19 cellular contexts compared by ENCODE assay signal in the genomic region with DNA sequence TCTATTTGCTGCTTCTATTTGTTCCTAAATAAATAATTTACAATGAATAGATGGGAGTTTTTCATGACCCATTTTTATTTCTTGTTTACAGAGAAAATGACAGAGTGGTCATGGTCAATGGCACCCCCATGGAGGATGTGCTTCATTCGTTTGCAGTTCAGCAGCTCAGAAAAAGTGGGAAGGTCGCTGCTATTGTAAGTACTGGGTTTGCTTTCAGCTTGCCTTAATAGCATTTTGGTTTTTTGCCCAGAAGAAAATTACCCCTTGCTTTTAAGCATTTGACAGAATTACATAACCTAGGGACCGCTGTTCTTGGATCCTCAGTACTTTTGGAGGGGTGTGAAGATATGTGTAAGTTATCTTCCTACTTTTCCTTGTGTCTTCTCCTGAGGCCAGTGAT. TPM values are rescaled to one million over a fixed set of nuclear protein-coding genes. Genes with fewer than 3 reads are reported as not detected.
DNase-seq lines count a peak whose midpoint lies in the region; ATAC-seq and TF ChIP-seq lines count a peak whose summit lies in the region.
"Had no signal": no experiment of that assay in that cellular context is flagged by ENCODE, and none has a peak within 500 bp of the region (broad histone marks: within the 10 kb centered on the region; RNA-seq: fewer than 3 reads in every experiment).

No MANE protein-coding gene starts in this region.

- no peak overlapping the region for H2AFZ ChIP-seq in GM23338

- H3F3A ChIP-seq in GM23338 (replicated peaks; ENCODE audit: low read depth) = 0 out of 2 replicates have a peak, but pooled peaks cover 9% of the 10 kb centered on the region

- H3K4me1 Mint-ChIP-seq in GM23338 = no peaks in the 10 kb centered on the region
- H3K4me1 Mint-ChIP-seq in activated CD8-positive, alpha-beta T cell treated with anti-CD3 and anti-CD28 coated beads for 36 hours (ENCODE audit: low read depth) = no peaks in the 10 kb centered on the region
- no peaks in the 10 kb centered on the region for H3K4me1 Mint-ChIP-seq in naive thymus-derived CD4-positive, alpha-beta T cell
- H3K4me1 Mint-ChIP-seq: CD8-positive, alpha-beta memory T cell; H9 had no signal

- H3K9me3 ChIP-seq in naive thymus-derived CD4-positive, alpha-beta T cell (ENCODE audit: control insufficient read depth in 2 of 3, low read length in 3 of 3) = no peaks in the 10 kb centered on the region
- H3K9me3 ChIP-seq: BLaER1, MG63, SJSA1 had no signal

- H3K36me3 Mint-ChIP-seq in GM23338 (ENCODE audit: low read depth) = peaks cover 45% of the 10 kb centered on the region
- no peaks in the 10 kb centered on the region for H3K36me3 Mint-ChIP-seq in activated CD8-positive, alpha-beta T cell treated with anti-CD3 and anti-CD28 coated beads for 36 hours (ENCODE audit: low read depth)
- H3K36me3 Mint-ChIP-seq in naive thymus-derived CD4-positive, alpha-beta T cell = peaks cover 0 to 21% (median 9%) of the 10 kb centered on the region in 5 donors
- H3K36me3 Mint-ChIP-seq: CD8-positive, alpha-beta memory T cell had no signal

- no peak overlapping the region for H3K4me3 Mint-ChIP-seq in GM23338
- H3K4me3 Mint-ChIP-seq in activated CD8-positive, alpha-beta T cell treated with anti-CD3 and anti-CD28 coated beads for 36 hours = no peak overlapping the region
- no peak overlapping the region for H3K4me3 Mint-ChIP-seq in naive thymus-derived CD4-positive, alpha-beta T cell
- H3K4me3 Mint-ChIP-seq: CD8-positive, alpha-beta memory T cell; H9; T-helper 2 cell treated with Interferon-gamma antibody and Interleukin-4, amounts not matched to agents 5 μg/mL and 100 μg/mL, for 36 hours had no signal

- no peak for TF ChIP-seq CTCF in GM23338 (conservative IDR thresholded peaks at IDR 0.05; ENCODE audit: low read depth in 2 of 2)
- no peak for TF ChIP-seq CTCF in activated CD8-positive, alpha-beta T cell treated with anti-CD3 and anti-CD28 coated beads for 36 hours (IDR thresholded peaks at IDR 0.05)

- no peaks in the 10 kb centered on the region for H3K4me1 ChIP-seq in GM23338 (ENCODE audit: insufficient read depth)
- no peaks in the 10 kb centered on the region for H3K4me1 ChIP-seq in naive thymus-derived CD4-positive, alpha-beta T cell (ENCODE audit: control insufficient read depth in 2 of 2, insufficient read depth in 2 of 2, low read length in 2 of 2)
- H3K4me1 ChIP-seq: BLaER1 had no signal

- intact Hi-C loops in activated CD8-positive, alpha-beta T cell treated with anti-CD3 and anti-CD28 coated beads for 36 hours (cut with micrococcal nuclease) = no loop called here
- intact Hi-C loops in naive thymus-derived CD4-positive, alpha-beta T cell (cut with micrococcal nuclease) = no loop called here

- H3K27me3 Mint-ChIP-seq in GM23338 (ENCODE audit: insufficient read depth, low read depth, poor library complexity) = peaks cover 3% of the 10 kb centered on the region
- no peaks in the 10 kb centered on the region for H3K27me3 Mint-ChIP-seq in activated CD8-positive, alpha-beta T cell treated with anti-CD3 and anti-CD28 coated beads for 36 hours
- H3K27me3 Mint-ChIP-seq in naive thymus-derived CD4-positive, alpha-beta T cell = no peaks in the 10 kb centered on the region
- H3K27me3 Mint-ChIP-seq: CD8-positive, alpha-beta memory T cell had no signal

- peaks cover 23% of the 10 kb centered on the region for H3K36me3 ChIP-seq in GM23338 (ENCODE audit: insufficient read depth)
- H3K36me3 ChIP-seq in naive thymus-derived CD4-positive, alpha-beta T cell (ENCODE audit: control insufficient read depth in 2 of 3, insufficient read depth in 3 of 3, low read length in 3 of 3) = peaks cover 0 to 6% (median 0%) of the 10 kb centered on the region in 3 experiments
- H3K36me3 ChIP-seq: MG63 had no signal

- ATAC-seq in GM23338 (no peak), HG03565 (IDR thresholded peaks at IDR 0.05; ENCODE audit: unreplicated experiment) (no peak)
- no peak for ATAC-seq in activated CD8-positive, alpha-beta T cell treated with anti-CD3 and anti-CD28 coated beads for 36 hours
- no peak for ATAC-seq in naive thymus-derived CD4-positive, alpha-beta T cell

- no peak overlapping the region for H3K4me3 ChIP-seq in GM23338
- no peak overlapping the region for H3K4me3 ChIP-seq in naive thymus-derived CD4-positive, alpha-beta T cell (ENCODE audit: low read length)
- H3K4me3 ChIP-seq: BLaER1, MG63, SJSA1 had no signal

- no peaks in the 10 kb centered on the region for H4K20me1 ChIP-seq in GM23338 (replicated peaks; ENCODE audit: insufficient read depth)
- H4K20me1 ChIP-seq: BLaER1 had no signal

- CTCF ChIA-PET in activated CD8-positive, alpha-beta T cell treated with anti-CD3 and anti-CD28 coated beads for 36 hours (lab: Charles Lee) = interaction anchor here (1.4 kb wide), 1 partner anchor 10 kb away, joined by 4 read pairs; no protein-coding TSS in a partner anchor
- CTCF ChIA-PET in naive thymus-derived CD4-positive, alpha-beta T cell (lab: Charles Lee) = no interaction called here

- POLR2A ChIA-PET in activated CD8-positive, alpha-beta T cell treated with anti-CD3 and anti-CD28 coated beads for 36 hours (lab: Charles Lee) = no interaction called here
- POLR2A ChIA-PET in naive thymus-derived CD4-positive, alpha-beta T cell (lab: Charles Lee) = no interaction called here

- H3K79me2 ChIP-seq in GM23338 (replicated peaks; ENCODE audit: insufficient read depth) = peaks cover 4% of the 10 kb centered on the region; the same call in 1 of the 2 replicates

- H3K4me2 ChIP-seq in GM23338 = no peak overlapping the region
- H3K4me2 ChIP-seq: BLaER1 had no signal

- H3K27ac Mint-ChIP-seq in GM23338 = no peak overlapping the region
- H3K27ac Mint-ChIP-seq in activated CD8-positive, alpha-beta T cell treated with anti-CD3 and anti-CD28 coated beads for 36 hours = no peak overlapping the region
- no peak overlapping the region for H3K27ac Mint-ChIP-seq in naive thymus-derived CD4-positive, alpha-beta T cell
- H3K27ac Mint-ChIP-seq: CD8-positive, alpha-beta memory T cell; T-helper 2 cell treated with Interferon-gamma antibody and Interleukin-4, amounts not matched to agents 5 μg/mL and 100 μg/mL, for 36 hours had no signal

- H3K9me2 ChIP-seq in GM23338 (ENCODE audit: insufficient read depth) = no peaks in the 10 kb centered on the region

- DNase-seq in COR-L47 (lab: John Stamatoyannopoulos, UW) (peak; percentile 91), GM23338 (ENCODE audit: low spot score) (no peak), NCI-H2227 (lab: John Stamatoyannopoulos, UW; ENCODE audit: unreplicated experiment) (peak; percentile 74), cerebellar cortex (ENCODE audit: low spot score) (peak; percentile 23), retina (no peak)
- DNase-seq in activated CD8-positive, alpha-beta T cell treated with anti-CD3 and anti-CD28 coated beads for 36 hours = no peak
- no peak for DNase-seq in naive thymus-derived CD4-positive, alpha-beta T cell
- DNase-seq: CD8-positive, alpha-beta memory T cell; H9; MG63; NCI-H1436 treated with DMSO at 0.1 percent for 48 hours; NCI-H446 treated with DMSO at 0.1 percent for 48 hours; NK-92 treated with Interleukin-12 subunit alpha and Interleukin-12 subunit beta, amount 100 ng/mL, for 24 hours; SW 1271 had no signal

- H3K27me3 ChIP-seq in GM23338 (ENCODE audit: insufficient read depth) = no peaks in the 10 kb centered on the region
- no peaks in the 10 kb centered on the region for H3K27me3 ChIP-seq in naive thymus-derived CD4-positive, alpha-beta T cell (ENCODE audit: control insufficient read depth in 2 of 2, insufficient read depth in 2 of 2, low read length in 2 of 2)
- H3K27me3 ChIP-seq: BLaER1, MG63, SJSA1 had no signal

- H3K9me3 Mint-ChIP-seq in GM23338 = no peaks in the 10 kb centered on the region
- no peaks in the 10 kb centered on the region for H3K9me3 Mint-ChIP-seq in activated CD8-positive, alpha-beta T cell treated with anti-CD3 and anti-CD28 coated beads for 36 hours
- no peaks in the 10 kb centered on the region for H3K9me3 Mint-ChIP-seq in naive thymus-derived CD4-positive, alpha-beta T cell
- H3K9me3 Mint-ChIP-seq: CD8-positive, alpha-beta memory T cell; H9; T-helper 2 cell treated with Interferon-gamma antibody and Interleukin-4, amounts not matched to agents 5 μg/mL and 100 μg/mL, for 36 hours had no signal

- H3K27ac ChIP-seq in GM23338 (ENCODE audit: low read depth) = 0 out of 2 replicates have a peak overlapping the region, but pooled peaks have one; percentile 70
- no peak overlapping the region for H3K27ac ChIP-seq in naive thymus-derived CD4-positive, alpha-beta T cell (ENCODE audit: low read depth, low read length)
- H3K27ac ChIP-seq: BLaER1, RWPE1, SJSA1 had no signal

TF ChIP-seq in GM23338, 12 proteins besides CTCF, POLR2A, EP300 and RAD21:
- no peak for TF ChIP-seq STAT1 (IDR thresholded peaks at IDR 0.05; ENCODE audit: unreplicated experiment)

RNA-seq across cellular contexts. Expression of a gene that starts 44.1 kb away (rescaled TPM):
- 176 and 234 TPM in 2 replicates for total RNA-seq in GM23338 (2014; rRNA removed; shearing (Covaris generic))
- 34.9 and 37.6 TPM in 2 replicates for polyA plus RNA-seq in GM23338 (2016; fragmentation: Nextera tagmentation; extraction: Ambion mirVana)
- 1 to 10 TPM; 3.7 to 3.9 TPM for total RNA-seq in activated CD8-positive, alpha-beta T cell treated with anti-CD3 and anti-CD28 coated beads for 36 hours
- total RNA-seq in naive thymus-derived CD4-positive, alpha-beta T cell = 10 to 100 TPM; 10.5 to 27.3 (median 23.0) TPM
- 10 to 100 TPM in 1 of 2 donors, 1 to 10 TPM in 1; 1.6 to 10.3 TPM for polyA plus RNA-seq in naive thymus-derived CD4-positive, alpha-beta T cell

Comparison
In these comparisons a context has a peak if more than half of its experiments do, and no peak if none do; other contexts are left out.
1. DNase-seq: peak in COR-L47 (single experiment), NCI-H2227 (single experiment) and cerebellar cortex (single experiment); none in GM23338 (single experiment), activated CD8-positive, alpha-beta T cell treated with anti-CD3 and anti-CD28 coated beads for 36 hours (single experiment), naive thymus-derived CD4-positive, alpha-beta T cell (0 of 9) and retina (single experiment).